Comparison of ENCODE assay signal across 8 cellular contexts in the genomic region with DNA sequence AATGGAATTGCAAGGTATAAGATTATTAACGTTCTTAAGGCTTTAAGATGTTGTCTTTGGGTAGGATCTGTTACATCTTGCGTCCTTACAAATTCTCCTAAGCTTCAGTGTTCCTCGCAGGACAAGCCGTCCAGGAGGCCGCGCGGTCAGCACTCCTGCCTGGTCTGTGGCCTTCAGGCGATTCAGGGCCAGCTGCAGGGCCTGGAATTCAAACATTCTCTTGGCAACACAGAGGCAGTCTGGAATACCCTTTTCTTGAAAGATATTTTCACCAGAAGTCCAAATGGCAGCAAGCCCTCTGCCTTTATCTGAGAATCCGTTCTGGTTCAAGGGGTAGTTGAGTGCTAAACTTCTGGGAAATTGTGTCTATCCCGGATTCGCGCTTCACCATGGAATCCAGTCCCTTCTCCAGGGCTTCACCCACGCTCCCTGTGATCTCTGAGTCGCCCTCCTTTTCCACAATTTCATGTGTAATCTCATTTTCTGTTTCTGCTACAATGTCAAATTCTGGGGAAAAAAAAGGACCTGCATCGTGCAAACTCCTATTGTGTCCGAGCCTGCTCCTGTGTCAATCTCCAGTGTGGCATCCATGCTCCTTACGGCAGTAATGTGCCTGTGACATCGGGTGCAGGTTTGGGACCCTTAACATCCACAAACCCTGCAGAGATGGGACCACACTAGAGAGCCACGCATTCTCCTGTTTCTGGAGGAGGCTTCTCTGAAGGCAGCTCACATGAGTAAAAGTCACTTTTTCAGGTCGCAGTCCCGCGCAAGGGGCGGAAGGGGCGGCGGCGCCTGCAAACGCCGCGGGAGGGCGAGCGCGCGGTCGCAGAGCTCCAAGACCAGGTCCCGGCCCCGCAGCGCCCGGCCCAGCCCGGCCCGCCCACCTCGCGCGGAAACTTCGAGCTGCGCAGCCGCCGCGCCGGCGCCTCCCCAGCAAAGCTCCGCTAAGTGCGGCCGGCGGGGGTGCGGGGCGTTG. TPM values are rescaled to one million over a fixed set of nuclear protein-coding genes. Genes with fewer than 3 reads are reported as not detected.
DNase-seq lines count a peak whose midpoint lies in the region; ATAC-seq and TF ChIP-seq lines count a peak whose summit lies in the region.

No MANE protein-coding gene starts in this region.

- no peak for TF ChIP-seq POLR2A in thyroid gland (IDR thresholded peaks at IDR 0.05)

- H3K9ac ChIP-seq in endocrine pancreas (ENCODE audit: control insufficient read depth, insufficient read depth, low read length), result no peak overlapping the region

- peaks cover 3% of the 10 kb centered on the region for H3K9me3 Mint-ChIP-seq in CD8-positive, alpha-beta T cell
- H3K9me3 Mint-ChIP-seq in naive thymus-derived CD4-positive, alpha-beta T cell, result peaks cover 0 to 16% (median 0%) of the 10 kb centered on the region in 11 donors

- no peaks in the 10 kb centered on the region for H3K36me3 ChIP-seq in CD8-positive, alpha-beta T cell (ENCODE audit: insufficient read depth, low read length)
- H3K36me3 ChIP-seq in endocrine pancreas (ENCODE audit: control insufficient read depth, insufficient read depth, low read length), result no peaks in the 10 kb centered on the region
- H3K36me3 ChIP-seq in naive thymus-derived CD4-positive, alpha-beta T cell (ENCODE audit: control insufficient read depth in 2 of 3, insufficient read depth in 3 of 3, low read length in 3 of 3), result no peaks in the 10 kb centered on the region
- H3K36me3 ChIP-seq in thyroid gland, result no peaks in the 10 kb centered on the region

- peaks cover 20% of the 10 kb centered on the region for H3K4me1 ChIP-seq in CD8-positive, alpha-beta T cell (ENCODE audit: insufficient read depth, low read length)
- peaks cover 12% of the 10 kb centered on the region for H3K4me1 ChIP-seq in endocrine pancreas (ENCODE audit: control insufficient read depth, insufficient read depth, low read length)
- H3K4me1 ChIP-seq in naive thymus-derived CD4-positive, alpha-beta T cell (ENCODE audit: control insufficient read depth in 2 of 2, insufficient read depth in 2 of 2, low read length in 2 of 2), result peaks cover 0 to 26% of the 10 kb centered on the region in 2 donors
- peaks cover 4 to 7% of the 10 kb centered on the region in 2 donors for H3K4me1 ChIP-seq in thyroid gland

- H3K4me1 Mint-ChIP-seq in CD8-positive, alpha-beta T cell (ENCODE audit: low read depth), result peaks cover 46% of the 10 kb centered on the region
- H3K4me1 Mint-ChIP-seq in naive thymus-derived CD4-positive, alpha-beta T cell, result peaks cover 33 to 70% (median 54%) of the 10 kb centered on the region in 7 donors

- ATAC-seq in CD8-positive, alpha-beta T cell, result peak; percentile 72
- ATAC-seq in HG02759 (IDR thresholded peaks at IDR 0.05; ENCODE audit: unreplicated experiment), result peak; percentile 50
- ATAC-seq in naive thymus-derived CD4-positive, alpha-beta T cell, result peak; percentile 79
- ATAC-seq in HG03571 (IDR thresholded peaks at IDR 0.05; ENCODE audit: unreplicated experiment), result no peak

- H3K36me3 Mint-ChIP-seq in CD8-positive, alpha-beta T cell, result peaks cover 4% of the 10 kb centered on the region
- H3K36me3 Mint-ChIP-seq in naive thymus-derived CD4-positive, alpha-beta T cell, result peaks cover 0 to 41% (median 10%) of the 10 kb centered on the region in 5 donors

- intact Hi-C loops in CD8-positive, alpha-beta T cell (cut with DNase I, micrococcal nuclease), result loop anchor here in 1 of 2 experiments (2.0 kb wide), 1 partner anchor 22 kb away; no protein-coding TSS in a partner anchor
- intact Hi-C loops in naive thymus-derived CD4-positive, alpha-beta T cell (cut with micrococcal nuclease), result loop anchor here (1.0 kb wide), 3 partner anchors 9 to 26 kb away; partner anchors contain the start of genes SORL1 (in 1 of the 2) and SORL1-AS1 (in 1 of the 2)
- intact Hi-C loops in thyroid gland (cut with DNase I), result no loop called here

- peak; percentile 11 for TF ChIP-seq CTCF in CD8-positive, alpha-beta T cell (IDR thresholded peaks at IDR 0.05)
- TF ChIP-seq CTCF in thyroid gland (IDR thresholded peaks at IDR 0.05), result peak in 2 of 6 experiments; percentile 25 to 37

- no peaks in the 10 kb centered on the region for H3K27me3 ChIP-seq in CD8-positive, alpha-beta T cell (ENCODE audit: insufficient read depth, low read length)
- no peaks in the 10 kb centered on the region for H3K27me3 ChIP-seq in endocrine pancreas (ENCODE audit: control insufficient read depth, insufficient read depth, low read length)
- H3K27me3 ChIP-seq in naive thymus-derived CD4-positive, alpha-beta T cell (ENCODE audit: control insufficient read depth in 2 of 2, insufficient read depth in 2 of 2, low read length in 2 of 2), result no peaks in the 10 kb centered on the region
- no peaks in the 10 kb centered on the region for H3K27me3 ChIP-seq in thyroid gland

- H3K9me3 ChIP-seq in CD8-positive, alpha-beta T cell (ENCODE audit: low read length), result no peaks in the 10 kb centered on the region
- H3K9me3 ChIP-seq in endocrine pancreas (ENCODE audit: control insufficient read depth, low read length), result no peaks in the 10 kb centered on the region
- no peaks in the 10 kb centered on the region for H3K9me3 ChIP-seq in naive thymus-derived CD4-positive, alpha-beta T cell (ENCODE audit: control insufficient read depth in 2 of 3, low read length in 3 of 3)
- H3K9me3 ChIP-seq in thyroid gland, result no peaks in the 10 kb centered on the region

- no peak overlapping the region for H3K27ac ChIP-seq in CD8-positive, alpha-beta T cell (ENCODE audit: low read depth, low read length)
- H3K27ac ChIP-seq in naive thymus-derived CD4-positive, alpha-beta T cell (ENCODE audit: low read depth, low read length), result peak overlapping the region; percentile 37
- peak overlapping the region in 1 of 3 donors; percentile 31 for H3K27ac ChIP-seq in thyroid gland

- peak in 6 of 7 experiments; percentile 33 to 76 (median 55) for DNase-seq in CD8-positive, alpha-beta T cell
- DNase-seq in activated CD4-positive, alpha-beta T cell treated with anti-CD3 and anti-CD28 coated beads for 48 hours, result peak; percentile 65
- DNase-seq in naive thymus-derived CD4-positive, alpha-beta T cell, result peak in 6 of 9 donors; percentile 30 to 56 (median 36)
- DNase-seq in thyroid gland (peak; percentile 63 to 65), NCI-H226 (no peak)

- peak overlapping the region; percentile 77 for H3K4me3 Mint-ChIP-seq in CD8-positive, alpha-beta T cell
- H3K4me3 Mint-ChIP-seq in naive thymus-derived CD4-positive, alpha-beta T cell, result peak overlapping the region; percentile 67 to 86 (median 78)

- CTCF ChIA-PET in CD8-positive, alpha-beta T cell (lab: Charles Lee), result interaction anchor here (0.8 to 1.9 kb wide), 9 partner anchors 15 to 164 kb away, joined by 3 to 7 read pairs (median 4); no protein-coding TSS in a partner anchor
- CTCF ChIA-PET in naive thymus-derived CD4-positive, alpha-beta T cell (lab: Charles Lee), result interaction anchor here (0.8 to 1.9 kb wide), 4 partner anchors 9 to 41 kb away, joined by 3 to 7 read pairs (median 4); partner anchors contain the start of genes SORL1 and SORL1-AS1

- POLR2A ChIA-PET in CD8-positive, alpha-beta T cell (lab: Charles Lee), result interaction anchor here (0.8 to 4.1 kb wide), 7 partner anchors 8 to 134 kb away, joined by 3 to 38 read pairs (median 4); partner anchors contain the start of genes SC5D, SORL1 and SORL1-AS1
- POLR2A ChIA-PET in naive thymus-derived CD4-positive, alpha-beta T cell (lab: Charles Lee), result interaction anchor here (0.6 to 13.6 kb wide), 10 partner anchors 9 to 402 kb away, joined by 3 to 321 read pairs (median 4); partner anchors contain the start of genes SORL1 and SORL1-AS1

- no peak overlapping the region for H3K27ac Mint-ChIP-seq in CD8-positive, alpha-beta T cell
- peak overlapping the region; percentile 5 to 89 (median 67) for H3K27ac Mint-ChIP-seq in naive thymus-derived CD4-positive, alpha-beta T cell

- H3K4me3 ChIP-seq in CD8-positive, alpha-beta T cell (ENCODE audit: low read depth, low read length), result peak overlapping the region; percentile 10
- H3K4me3 ChIP-seq in endocrine pancreas (ENCODE audit: control insufficient read depth, insufficient read depth, low read length) (peak overlapping the region; percentile 19), thyroid gland (replicated peaks in 1 of 3) (peak overlapping the region in 1 of 3 donors; percentile 6)
- peak overlapping the region; percentile 44 for H3K4me3 ChIP-seq in naive thymus-derived CD4-positive, alpha-beta T cell (ENCODE audit: low read length)

- 27 to 37% methylated on average over 31 to 36 of the region's 56 CpGs for WGBS in thyroid gland, 2 donors

- no peaks in the 10 kb centered on the region for H3K27me3 Mint-ChIP-seq in CD8-positive, alpha-beta T cell (ENCODE audit: low read depth)
- peaks cover 0 to 3% (median 0%) of the 10 kb centered on the region in 5 donors for H3K27me3 Mint-ChIP-seq in naive thymus-derived CD4-positive, alpha-beta T cell

RNA-seq across cellular contexts. Expression of gene SORL1, which starts 25.3 kb away (rescaled TPM):
- 100 to 1,000 TPM; 170 TPM for total RNA-seq in CD8-positive, alpha-beta T cell
- 100 to 1,000 TPM; 179 to 555 (median 375) TPM for total RNA-seq in naive thymus-derived CD4-positive, alpha-beta T cell
- polyA plus RNA-seq in naive thymus-derived CD4-positive, alpha-beta T cell, result 100 to 1,000 TPM; 165 to 249 TPM
- 10 to 100 TPM; 19.6 to 73.8 (median 53.6) TPM for total RNA-seq in thyroid gland
